ENCODE assay signal across 13 cellular contexts in the genomic region with DNA sequence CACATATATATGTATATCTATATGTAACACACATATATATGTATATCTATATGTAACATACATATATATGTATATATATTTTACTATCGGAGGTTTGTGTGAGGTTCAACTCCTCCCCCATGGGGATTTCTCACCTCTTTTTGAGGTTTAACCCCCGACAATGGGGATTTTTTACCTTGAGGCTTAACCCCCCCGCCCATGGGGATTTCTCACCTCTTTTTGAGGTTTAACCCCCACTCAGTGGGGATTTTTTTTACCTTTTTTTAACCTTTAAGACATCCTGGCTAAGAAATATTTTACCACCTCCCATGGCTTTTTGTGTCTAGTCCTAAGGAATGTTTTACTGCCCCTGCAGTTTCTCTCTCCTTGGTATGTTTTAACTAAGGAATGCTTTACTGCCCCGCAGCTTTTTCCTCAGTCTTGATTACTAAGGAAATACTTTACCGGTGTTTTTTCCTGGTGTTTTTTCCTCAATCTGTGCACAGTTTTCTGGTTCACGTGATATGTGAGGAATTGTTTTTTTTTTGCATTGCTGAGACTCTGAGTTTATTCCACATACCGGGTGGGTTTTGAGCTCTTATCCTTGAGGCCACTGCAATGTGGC.
A peak's percentile ranks its signal among the peaks of the same experiment; 100 is the strongest.
DNase-seq lines count a peak whose midpoint lies in the region; ATAC-seq, FAIRE-seq and TF ChIP-seq lines count a peak whose summit lies in the region.
"Had no signal": no experiment of that assay in that cellular context is flagged by ENCODE, and none has a peak within 500 bp of the region (broad histone marks: within the 10 kb centered on the region; RNA-seq: fewer than 3 reads in every experiment).

No MANE protein-coding gene starts in this region.

- no peaks in the 10 kb centered on the region for H3K36me3 Mint-ChIP-seq in T-cell
- no peaks in the 10 kb centered on the region for H3K36me3 Mint-ChIP-seq in activated T-cell treated with anti-CD3 and anti-CD28 coated beads, Interleukin-2, amount 50 U/mL, for 24 hours (ENCODE audit: low read depth)

- no peak overlapping the region for H3K4me3 ChIP-seq in keratinocyte (ENCODE audit: control insufficient read depth in 2 of 3, extremely low read depth in 1 of 3, insufficient read depth in 2 of 3, low read depth in 1 of 3, low read length in 3 of 3)
- H3K4me3 ChIP-seq in stomach, result no peak overlapping the region
- H3K4me3 ChIP-seq in A673 (ENCODE audit: low read depth, low read length, poor library complexity, severe bottlenecking), result no peak overlapping the region
- H3K4me3 ChIP-seq: coronary artery, lower lobe of right lung had no signal

- peaks cover 0 to 3% (median 0%) of the 10 kb centered on the region in 3 donors for H3K9me3 Mint-ChIP-seq in T-cell
- H3K9me3 Mint-ChIP-seq in activated T-cell treated with anti-CD3 and anti-CD28 coated beads, Interleukin-2, amount 50 U/mL, for 24 hours, result no peaks in the 10 kb centered on the region

- TF ChIP-seq CTCF in keratinocyte (optimal IDR thresholded peaks at IDR 0.05 in 1 of 3, IDR thresholded peaks at IDR 0.05 in 1 of 3, conservative IDR thresholded peaks at IDR 0.05 in 1 of 3; ENCODE audit: extremely low read depth in 1 of 3, insufficient read depth in 2 of 3, low read length in 3 of 3) (no peak), stomach (IDR thresholded peaks at IDR 0.05) (no peak), A673 (conservative IDR thresholded peaks at IDR 0.05; ENCODE audit: low read depth, low read length) (no peak)

- no peaks in the 10 kb centered on the region for H3K9me1 ChIP-seq in keratinocyte (ENCODE audit: control insufficient read depth, extremely low read depth, insufficient read depth, low read length)

- H3K79me2 ChIP-seq in keratinocyte (ENCODE audit: control insufficient read depth, insufficient read depth, low read length), result no peaks in the 10 kb centered on the region

- no TSS peak for BruUV-seq in A673 (replicated peaks; lab: Mats Ljungman, UMichigan)

- H2AFZ ChIP-seq in keratinocyte (ENCODE audit: control insufficient read depth, low read length), result peak overlapping the region; percentile 26

- H3K27ac ChIP-seq in keratinocyte (ENCODE audit: control insufficient read depth, insufficient read depth, low read length), result no peak overlapping the region
- no peak overlapping the region for H3K27ac ChIP-seq in stomach
- no peak overlapping the region for H3K27ac ChIP-seq in A673 (ENCODE audit: low read depth, low read length, poor library complexity, severe bottlenecking)
- H3K27ac ChIP-seq: coronary artery, lower lobe of right lung had no signal

- dilution Hi-C loops in keratinocyte (cut with MboI; ENCODE audit: extremely low pct_ligation_motif_present, low sequenced_read_pairs), result no loop called here

- H3K27ac Mint-ChIP-seq in T-cell, result no peak overlapping the region
- H3K27ac Mint-ChIP-seq in activated T-cell treated with anti-CD3 and anti-CD28 coated beads, Interleukin-2, amount 50 U/mL, for 24 hours, result no peak overlapping the region

- CTCF ChIA-PET in T-cell (lab: Charles Lee), result no interaction called here
- CTCF ChIA-PET in A673 (lab: Charles Lee), result no interaction called here

- POLR2A ChIA-PET in T-cell (lab: Charles Lee) (no interaction called here), A673 (lab: Charles Lee; ENCODE audit: low non-redundant PET) (no interaction called here)

- TF ChIP-seq POLR2A in stomach (IDR thresholded peaks at IDR 0.05), result no peak

- no peak overlapping the region for H3K4me2 ChIP-seq in keratinocyte (ENCODE audit: control insufficient read depth, extremely low read depth, insufficient read depth, low read depth, low read length)

- H3K27me3 ChIP-seq in keratinocyte (ENCODE audit: control insufficient read depth, extremely low read depth, insufficient read depth, low read length) (no peaks in the 10 kb centered on the region), stomach (no peaks in the 10 kb centered on the region), A673 (replicated peaks; ENCODE audit: insufficient read depth, low read depth, low read length, poor library complexity) (no peaks in the 10 kb centered on the region)

- 66 to 80% (median 71%) methylated on average over 7 of the region's 7 CpGs for WGBS in stomach, 5 donors

- DNase-seq in T-cell, result peak in 30 of 34 experiments; percentile 19 to 74 (median 45)
- DNase-seq in activated T-cell treated with anti-CD3 and anti-CD28 coated beads, Interleukin-2, amount 50 U/mL, for 24 hours, result peak; percentile 42
- DNase-seq in keratinocyte (ENCODE audit: low read depth, low spot score), result no peak
- DNase-seq in stimulated activated CD8-positive, alpha-beta memory T cell treated with anti-CD3 and anti-CD28 coated beads, Interleukin-7, amount 100 ng/mL, for 4 hours (ENCODE audit: low read depth in 2 of 2), result peak; percentile 43 to 46
- no peak for DNase-seq in SHP77 treated with DMSO at 0.1 percent for 48 hours (lab: John Stamatoyannopoulos, UW)
- DNase-seq in stomach, result no peak
- no peak for DNase-seq in A673 (ENCODE audit: low spot score)
- DNase-seq: lower lobe of right lung, NCI-H345 had no signal

- H3K27me3 Mint-ChIP-seq in T-cell, result peaks cover 4 to 5% of the 10 kb centered on the region in 2 donors
- H3K27me3 Mint-ChIP-seq in activated T-cell treated with anti-CD3 and anti-CD28 coated beads, Interleukin-2, amount 50 U/mL, for 24 hours, result peaks cover 9% of the 10 kb centered on the region

- no peaks in the 10 kb centered on the region for H4K20me1 ChIP-seq in keratinocyte (ENCODE audit: control insufficient read depth, extremely low read depth, insufficient read depth, low read length)

- H3K4me1 ChIP-seq in keratinocyte (ENCODE audit: control insufficient read depth, extremely low read depth, insufficient read depth, low read length) (peaks cover 2% of the 10 kb centered on the region), stomach (no peaks in the 10 kb centered on the region), A673 (ENCODE audit: insufficient read depth, low read length, poor library complexity, severe bottlenecking) (no peaks in the 10 kb centered on the region)
- H3K4me1 ChIP-seq: lower lobe of right lung had no signal

- TF ChIP-seq EP300 in stomach (IDR thresholded peaks at IDR 0.05), result no peak

- no peak overlapping the region for H3K9ac ChIP-seq in keratinocyte (ENCODE audit: control insufficient read depth, extremely low read depth, insufficient read depth, low read length)

- peak overlapping the region in 1 of 3 donors; percentile 2 for H3K4me3 Mint-ChIP-seq in T-cell
- H3K4me3 Mint-ChIP-seq in activated T-cell treated with anti-CD3 and anti-CD28 coated beads, Interleukin-2, amount 50 U/mL, for 24 hours, result peak overlapping the region; percentile 5

- no peak for FAIRE-seq in keratinocyte (lab: Jason Lieb, UNC)
- FAIRE-seq: H1 had no signal

- H3K9me3 ChIP-seq in keratinocyte (ENCODE audit: control insufficient read depth, low read depth, low read length) (no peaks in the 10 kb centered on the region), stomach (no peaks in the 10 kb centered on the region), A673 (ENCODE audit: low read depth, low read length, poor library complexity, severe bottlenecking) (no peaks in the 10 kb centered on the region)
- H3K9me3 ChIP-seq: lower lobe of right lung had no signal

- peaks cover 14 to 29% (median 26%) of the 10 kb centered on the region in 3 donors for H3K4me1 Mint-ChIP-seq in T-cell
- peaks cover 11% of the 10 kb centered on the region for H3K4me1 Mint-ChIP-seq in activated T-cell treated with anti-CD3 and anti-CD28 coated beads, Interleukin-2, amount 50 U/mL, for 24 hours (ENCODE audit: low read depth)

- H3K36me3 ChIP-seq in keratinocyte (ENCODE audit: control insufficient read depth in 2 of 2, extremely low read depth in 1 of 2, insufficient read depth in 2 of 2, low read length in 2 of 2) (no peaks in the 10 kb centered on the region), stomach (no peaks in the 10 kb centered on the region), A673 (ENCODE audit: insufficient read depth, low read length, poor library complexity, severe bottlenecking) (no peaks in the 10 kb centered on the region)
- H3K36me3 ChIP-seq: lower lobe of right lung had no signal

- ATAC-seq in T-cell (replicated peaks in 1 of 4) (peak in 1 of 4 experiments; percentile 71), GM21786 (IDR thresholded peaks at IDR 0.05; ENCODE audit: unreplicated experiment) (no peak)
- ATAC-seq: lower lobe of right lung, Right ventricle myocardium inferior had no signal

- intact Hi-C loops in stomach (cut with DNase I; ENCODE audit: low total_unique reads) (no loop called here), A673 (cut with micrococcal nuclease; ENCODE audit: unreplicated experiment) (no loop called here)

Comparison
In these comparisons a context has a peak if more than half of its experiments do, and no peak if none do; other contexts are left out.
1. DNase-seq: peak in T-cell (30 of 34), activated T-cell treated with anti-CD3 and anti-CD28 coated beads, Interleukin-2, amount 50 U/mL, for 24 hours (single experiment) and stimulated activated CD8-positive, alpha-beta memory T cell treated with anti-CD3 and anti-CD28 coated beads, Interleukin-7, amount 100 ng/mL, for 4 hours (2 of 2); none in keratinocyte (single experiment), SHP77 treated with DMSO at 0.1 percent for 48 hours (single experiment), stomach (single experiment) and A673 (single experiment).